Comparison of ENCODE assay signal across 33 cellular contexts in the genomic region with DNA sequence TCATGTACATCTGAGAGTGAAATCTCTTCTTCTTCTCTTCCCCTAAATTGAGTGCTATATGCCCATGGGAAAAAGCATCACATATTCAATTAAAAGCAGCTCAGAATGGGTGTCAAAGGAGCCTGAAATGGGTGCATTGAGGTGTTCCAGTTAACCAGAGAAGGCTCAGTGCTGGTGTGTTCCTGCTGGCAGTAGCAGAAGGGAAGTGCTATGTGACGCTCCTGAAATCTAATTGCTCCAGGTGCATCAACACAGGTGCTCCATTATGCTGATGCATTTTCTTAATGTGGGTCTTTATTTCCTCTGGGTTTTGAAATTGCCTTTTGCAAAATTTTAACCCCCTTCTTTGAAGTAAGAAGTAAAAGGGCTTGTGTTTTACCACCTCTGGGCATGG. TPM values are rescaled to one million over a fixed set of nuclear protein-coding genes. Genes with fewer than 3 reads are reported as not detected.
"Had no signal": no experiment of that assay in that cellular context is flagged by ENCODE, and none has a peak within 500 bp of the region (broad histone marks: within the 10 kb centered on the region; RNA-seq: fewer than 3 reads in every experiment).

No MANE protein-coding gene starts in this region.

- H3K36me3 Mint-ChIP-seq: activated CD8-positive, alpha-beta memory T cell treated with anti-CD3 and anti-CD28 coated beads, Interleukin-2, amount 10 ng/mL, durations not matched to agents 7 days and 5 days; activated naive CD4-positive, alpha-beta T cell treated with anti-CD3 and anti-CD28 coated beads, Interleukin-2, amount 10 ng/mL, durations not matched to agents 7 days and 5 days had no signal

- DNase-seq: activated CD4-positive, alpha-beta memory T cell treated with anti-CD3 and anti-CD28 coated beads, Interleukin-2, amount 10 ng/mL, durations not matched to agents 7 days and 5 days; activated CD4-positive, alpha-beta T cell treated with anti-CD3 and anti-CD28 coated beads for 36 hours; activated CD8-positive, alpha-beta memory T cell treated with anti-CD3 and anti-CD28 coated beads for 24 hours; activated CD8-positive, alpha-beta memory T cell treated with anti-CD3 and anti-CD28 coated beads, Interleukin-2, amount 10 ng/mL, durations not matched to agents 7 days and 5 days; activated CD8-positive, alpha-beta memory T cell treated with anti-CD3 and anti-CD28 coated beads, Interleukin-2, amount 50 U/mL, for 48 hours; activated effector memory CD4-positive, alpha-beta T cell treated with Interleukin-2 at 50 U/mL for 16 hours; activated naive CD4-positive, alpha-beta T cell treated with anti-CD3 and anti-CD28 coated beads, Interleukin-2, amount 10 ng/mL, durations not matched to agents 7 days and 5 days; activated naive CD8-positive, alpha-beta T cell treated with anti-CD3 and anti-CD28 coated beads, Interleukin-2, amount 50 U/mL, for 24 hours; activated T-cell treated with anti-CD3 and anti-CD28 coated beads, Interleukin-2, amount 50 U/mL, for 48 hours; anterior cingulate cortex; brain microvascular endothelial cell; central memory CD4-positive, alpha-beta T cell; MM.1S; MV-4-11; NCI-H1092; NCI-H1436 treated with DMSO at 0.1 percent for 48 hours; NCI-H1694 treated with DMSO at 0.1 percent for 48 hours; NCI-H2029; NCI-H345; NCI-H524 treated with DMSO at 0.1 percent for 48 hours; SHP77; SJCRH30 had no signal

- H3K4me3 ChIP-seq: SJCRH30, SK-N-MC had no signal

- H3K4me3 Mint-ChIP-seq: activated CD4-positive, alpha-beta memory T cell treated with anti-CD3 and anti-CD28 coated beads, Interleukin-2, amount 10 ng/mL, durations not matched to agents 7 days and 5 days; activated CD4-positive, alpha-beta T cell treated with anti-CD3 and anti-CD28 coated beads for 36 hours; activated CD8-positive, alpha-beta memory T cell treated with anti-CD3 and anti-CD28 coated beads, Interleukin-2, amount 10 ng/mL, durations not matched to agents 7 days and 5 days; activated naive CD4-positive, alpha-beta T cell treated with anti-CD3 and anti-CD28 coated beads, Interleukin-2, amount 10 ng/mL, durations not matched to agents 7 days and 5 days; activated naive CD8-positive, alpha-beta T cell; activated naive CD8-positive, alpha-beta T cell treated with anti-CD3 and anti-CD28 coated beads, Interleukin-2, amount 50 U/mL, for 24 hours; T-helper 2 cell treated with Interferon-gamma antibody and Interleukin-4, amounts not matched to agents 5 μg/mL and 100 μg/mL, for 36 hours had no signal

- H3K9me3 ChIP-seq: SJCRH30 had no signal

- H3K27me3 Mint-ChIP-seq: activated CD4-positive, alpha-beta memory T cell treated with anti-CD3 and anti-CD28 coated beads, Interleukin-2, amount 10 ng/mL, durations not matched to agents 7 days and 5 days; activated CD8-positive, alpha-beta memory T cell treated with anti-CD3 and anti-CD28 coated beads, Interleukin-2, amount 10 ng/mL, durations not matched to agents 7 days and 5 days; activated naive CD4-positive, alpha-beta T cell treated with anti-CD3 and anti-CD28 coated beads, Interleukin-2, amount 10 ng/mL, durations not matched to agents 7 days and 5 days had no signal

- H3K9me3 Mint-ChIP-seq: T-helper 2 cell treated with Interferon-gamma antibody and Interleukin-4, amounts not matched to agents 5 μg/mL and 100 μg/mL, for 36 hours had no signal

- H3K36me3 ChIP-seq: brain microvascular endothelial cell, SJCRH30 had no signal

- H3K9ac ChIP-seq: KMS-11 had no signal

- ATAC-seq: activated CD4-positive, alpha-beta T cell treated with anti-CD3 and anti-CD28 coated beads for 36 hours; activated CD4-positive, CD25-positive, alpha-beta regulatory T cell treated with anti-CD3 and anti-CD28 coated beads, Interleukin-2, amount 50 U/mL, for 24 hours; activated CD8-positive, alpha-beta memory T cell treated with anti-CD3 and anti-CD28 coated beads, Interleukin-2, amount 10 ng/mL, durations not matched to agents 7 days and 5 days; activated naive CD8-positive, alpha-beta T cell treated with anti-CD3 and anti-CD28 coated beads, Interleukin-2, amount 50 U/mL, for 24 hours; Panc1 had no signal

- H3K4me1 Mint-ChIP-seq: activated CD4-positive, alpha-beta memory T cell treated with anti-CD3 and anti-CD28 coated beads, Interleukin-2, amount 10 ng/mL, durations not matched to agents 7 days and 5 days; activated CD4-positive, alpha-beta T cell treated with anti-CD3 and anti-CD28 coated beads for 36 hours; activated CD8-positive, alpha-beta memory T cell treated with anti-CD3 and anti-CD28 coated beads, Interleukin-2, amount 10 ng/mL, durations not matched to agents 7 days and 5 days; activated naive CD4-positive, alpha-beta T cell treated with anti-CD3 and anti-CD28 coated beads, Interleukin-2, amount 10 ng/mL, durations not matched to agents 7 days and 5 days; activated naive CD8-positive, alpha-beta T cell treated with anti-CD3 and anti-CD28 coated beads, Interleukin-2, amount 50 U/mL, for 24 hours had no signal

- H3K4me1 ChIP-seq: SJCRH30 had no signal

- FAIRE-seq: TTC549 had no signal

- H3K27me3 ChIP-seq: brain microvascular endothelial cell had no signal

- H3K27ac Mint-ChIP-seq: activated CD4-positive, alpha-beta memory T cell treated with anti-CD3 and anti-CD28 coated beads, Interleukin-2, amount 10 ng/mL, durations not matched to agents 7 days and 5 days; activated CD4-positive, alpha-beta T cell treated with anti-CD3 and anti-CD28 coated beads for 36 hours; activated CD8-positive, alpha-beta memory T cell treated with anti-CD3 and anti-CD28 coated beads, Interleukin-2, amount 10 ng/mL, durations not matched to agents 7 days and 5 days; activated naive CD4-positive, alpha-beta T cell treated with anti-CD3 and anti-CD28 coated beads, Interleukin-2, amount 10 ng/mL, durations not matched to agents 7 days and 5 days; activated naive CD8-positive, alpha-beta T cell; activated naive CD8-positive, alpha-beta T cell treated with anti-CD3 and anti-CD28 coated beads, Interleukin-2, amount 50 U/mL, for 24 hours; T-helper 2 cell treated with Interferon-gamma antibody and Interleukin-4, amounts not matched to agents 5 μg/mL and 100 μg/mL, for 36 hours had no signal

- H3K27ac ChIP-seq: brain microvascular endothelial cell, KMS-11, SJCRH30, SK-N-MC had no signal

- H3K4me2 ChIP-seq: KMS-11 had no signal

RNA-seq across cellular contexts. Expression of gene SLC22A2, which starts 17.9 kb away (rescaled TPM):
- total RNA-seq: activated CD4-positive, alpha-beta memory T cell treated with anti-CD3 and anti-CD28 coated beads, Interleukin-2, amount 10 ng/mL, durations not matched to agents 7 days and 5 days; activated CD4-positive, alpha-beta T cell treated with anti-CD3 and anti-CD28 coated beads for 36 hours; activated CD8-positive, alpha-beta memory T cell treated with anti-CD3 and anti-CD28 coated beads, Interleukin-2, amount 10 ng/mL, durations not matched to agents 7 days and 5 days; LHCN-M2; NCI-H460; RPMI7951; T-helper 1 cell treated with Interleukin-12 subunit alpha and Interleukin-12 subunit beta and Interleukin-4 antibody, amounts not matched to agents 30 ng/mL and 1 ng/mL, for 36 hours had no signal
